8 cellular contexts compared by ENCODE assay signal in the genomic region with DNA sequence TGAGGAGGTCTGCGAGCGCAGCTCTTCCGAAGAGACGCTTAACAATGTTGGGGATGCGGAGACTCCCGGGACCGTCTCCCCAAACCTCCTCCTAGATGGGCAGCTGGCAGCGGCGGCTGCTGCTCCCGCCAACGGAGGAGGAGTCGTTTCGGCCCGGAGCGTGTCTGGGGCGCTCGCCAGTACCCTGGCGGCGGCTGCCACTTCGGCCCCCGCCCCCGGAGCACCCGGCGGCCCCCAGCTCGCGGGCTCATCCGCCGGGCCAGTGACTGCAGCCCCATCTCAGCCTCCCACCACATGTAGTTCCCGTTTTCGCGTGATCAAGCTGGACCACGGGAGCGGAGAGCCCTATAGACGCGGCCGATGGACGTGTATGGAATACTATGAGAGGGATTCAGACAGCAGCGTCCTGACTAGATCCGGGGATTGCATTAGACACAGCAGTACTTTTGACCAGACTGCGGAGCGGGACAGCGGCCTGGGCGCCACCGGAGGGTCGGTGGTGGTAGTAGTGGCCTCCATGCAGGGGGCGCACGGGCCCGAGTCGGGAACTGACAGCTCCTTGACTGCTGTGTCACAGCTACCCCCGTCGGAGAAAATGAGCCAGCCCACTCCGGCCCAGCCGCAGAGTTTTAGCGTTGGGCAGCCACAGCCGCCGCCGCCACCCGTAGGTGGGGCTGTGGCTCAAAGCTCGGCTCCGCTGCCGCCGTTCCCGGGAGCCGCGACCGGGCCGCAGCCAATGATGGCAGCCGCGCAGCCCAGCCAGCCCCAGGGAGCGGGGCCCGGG. TPM values are rescaled to one million over a fixed set of nuclear protein-coding genes. Genes with fewer than 3 reads are reported as not detected.
DNase-seq lines count a peak whose midpoint lies in the region; ATAC-seq and TF ChIP-seq lines count a peak whose summit lies in the region.

No MANE protein-coding gene starts in this region.

- H3K9me3 ChIP-seq in HUES48 (ENCODE audit: control insufficient read depth, insufficient read depth, low read length) = no peaks in the 10 kb centered on the region
- H3K9me3 ChIP-seq in ovary = no peaks in the 10 kb centered on the region
- no peaks in the 10 kb centered on the region for H3K9me3 ChIP-seq in upper lobe of left lung

- DNase-seq in Caki2 (ENCODE audit: low read depth) (peak; percentile 70), SHP77 (lab: John Stamatoyannopoulos, UW) (peak; percentile 42 to 60), head of caudate nucleus (peak; percentile 41 to 89 (median 77)), ovary (peak; percentile 64 to 80 (median 76)), upper lobe of left lung (peak; percentile 86 to 93)

- H3K36me3 Mint-ChIP-seq in activated naive CD4-positive, alpha-beta T cell treated with anti-CD3 and anti-CD28 coated beads, Interleukin-2, amount 50 U/mL, for 24 hours = peaks cover 13% of the 10 kb centered on the region

- no peak for TF ChIP-seq POLR2A in ovary (IDR thresholded peaks at IDR 0.05)
- TF ChIP-seq POLR2A in upper lobe of left lung (IDR thresholded peaks at IDR 0.05) = peak in 2 of 4 donors; percentile 43 to 57

- H3K4me1 ChIP-seq in HUES48 (ENCODE audit: control insufficient read depth, insufficient read depth, low read length) (peaks cover 37% of the 10 kb centered on the region), ovary (ENCODE audit: insufficient read depth) (no peaks in the 10 kb centered on the region), upper lobe of left lung (peaks cover 10 to 53% (median 18%) of the 10 kb centered on the region in 4 donors)

- peak; percentile 35 for ATAC-seq in GM19467 (IDR thresholded peaks at IDR 0.05; ENCODE audit: unreplicated experiment)
- peak; percentile 59 to 80 for ATAC-seq in upper lobe of left lung (ENCODE audit: low FRiP score in 2 of 2)

- WGBS in ovary, 3 donors = 0 to 1% (median 1%) methylated on average over 52 to 71 of the region's 71 CpGs
- 0% methylated on average over 4 to 11 of the region's 71 CpGs for WGBS in upper lobe of left lung, 2 donors

- H3K4me3 Mint-ChIP-seq in activated naive CD4-positive, alpha-beta T cell treated with anti-CD3 and anti-CD28 coated beads, Interleukin-2, amount 50 U/mL, for 24 hours = peak overlapping the region; percentile 91

- TF ChIP-seq CTCF in ovary (IDR thresholded peaks at IDR 0.05) (peak in 2 of 3 donors; percentile 54 to 60), upper lobe of left lung (IDR thresholded peaks at IDR 0.05) (peak; percentile 31 to 70 (median 58))

- intact Hi-C loops in head of caudate nucleus (cut with DNase I) (loop anchor here (5.0 kb wide), 2 partner anchors 88 to 138 kb away; partner anchors contain the start of genes EIF2A and SERP1), ovary (cut with DNase I) (loop anchor here in 1 of 4 donors (2.0 to 5.0 kb wide), 3 partner anchors 88 to 437 kb away; partner anchors contain the start of genes EIF2A, PFN2 and SERP1)

- H3K27ac ChIP-seq in HUES48 (ENCODE audit: low read depth, low read length) (peak overlapping the region; percentile 100), ovary (peak overlapping the region; percentile 100), upper lobe of left lung (peak overlapping the region; percentile 98 to 100 (median 100))

- H3K27ac Mint-ChIP-seq in activated naive CD4-positive, alpha-beta T cell treated with anti-CD3 and anti-CD28 coated beads, Interleukin-2, amount 50 U/mL, for 24 hours = peak overlapping the region; percentile 96

- H3K9ac ChIP-seq in HUES48 (ENCODE audit: low read depth, low read length) = peak overlapping the region; percentile 79; the same call in 1 of the 2 replicates

- H3K9me3 Mint-ChIP-seq in activated naive CD4-positive, alpha-beta T cell treated with anti-CD3 and anti-CD28 coated beads, Interleukin-2, amount 50 U/mL, for 24 hours = no peaks in the 10 kb centered on the region

- no peaks in the 10 kb centered on the region for H3K27me3 Mint-ChIP-seq in activated naive CD4-positive, alpha-beta T cell treated with anti-CD3 and anti-CD28 coated beads, Interleukin-2, amount 50 U/mL, for 24 hours

- in situ Hi-C loops in Caki2 (cut with HindIII; ENCODE audit: low pct_unique_long_range_greater_than_20kb, low sequenced_read_pairs) = no loop called here

- H3K27me3 ChIP-seq in HUES48 (ENCODE audit: control insufficient read depth, insufficient read depth, low read length) (no peaks in the 10 kb centered on the region), ovary (no peaks in the 10 kb centered on the region), upper lobe of left lung (no peaks in the 10 kb centered on the region)

- peak overlapping the region; percentile 93 for H3K4me3 ChIP-seq in HUES48 (ENCODE audit: low read depth, low read length)
- peak overlapping the region; percentile 78 for H3K4me3 ChIP-seq in ovary
- peak overlapping the region; percentile 75 to 90 (median 82) for H3K4me3 ChIP-seq in upper lobe of left lung

- peaks cover 44% of the 10 kb centered on the region for H3K4me1 Mint-ChIP-seq in activated naive CD4-positive, alpha-beta T cell treated with anti-CD3 and anti-CD28 coated beads, Interleukin-2, amount 50 U/mL, for 24 hours

- TF ChIP-seq EP300 in ovary (IDR thresholded peaks at IDR 0.05) (no peak), upper lobe of left lung (IDR thresholded peaks at IDR 0.05) (no peak)

- H3K36me3 ChIP-seq in HUES48 (ENCODE audit: control insufficient read depth, insufficient read depth, low read length) (peaks cover 10% of the 10 kb centered on the region; the same call in 1 of the 2 replicates), ovary (no peaks in the 10 kb centered on the region), upper lobe of left lung (no peaks in the 10 kb centered on the region)

RNA-seq across cellular contexts. Expression of gene TSC22D2, which starts 1.6 kb away (rescaled TPM):
- total RNA-seq in Caki2 (2014; rRNA removed; shearing (Covaris generic); ENCODE audit: low replicate concordance) = 4.5 and 6.2 TPM in 2 replicates
- total RNA-seq in ovary (10 to 100 TPM; 13.8 to 33.4 (median 28.0) TPM), upper lobe of left lung (10 to 100 TPM; 18.3 to 31.4 (median 25.5) TPM)
- polyA plus RNA-seq in ovary = 10 to 100 TPM; 11.2 to 23.1 TPM

Comparison
In these comparisons a context has a peak if more than half of its experiments do, and no peak if none do; other contexts are left out.
1. Peak in every context shown above with its lines: DNase-seq, ATAC-seq, H3K4me3 ChIP-seq and H3K27ac ChIP-seq.